8 cellular contexts compared by ENCODE assay signal in genomic region chr17:49414271-49414621, GRCh38. TPM values are rescaled to one million over a fixed set of nuclear protein-coding genes. Genes with fewer than 3 reads are reported as not detected.
DNase-seq lines count a peak whose midpoint lies in the region; ATAC-seq and TF ChIP-seq lines count a peak whose summit lies in the region.

No MANE protein-coding gene starts in this region.

- TF ChIP-seq POLR2A in body of pancreas (IDR thresholded peaks at IDR 0.05): no peak

- peaks cover 0 to 5% (median 0%) of the 10 kb centered on the region in 3 donors for H3K9me3 ChIP-seq in body of pancreas

- H3K4me3 Mint-ChIP-seq in mesothelial cell of epicardium: peak overlapping the region; percentile 97

- peaks cover 16% of the 10 kb centered on the region for H3K4me1 ChIP-seq in body of pancreas

- H3K9me3 Mint-ChIP-seq in mesothelial cell of epicardium: peaks cover 10% of the 10 kb centered on the region

- no peak for TF ChIP-seq CTCF in 22Rv1 (IDR thresholded peaks at IDR 0.05)
- TF ChIP-seq CTCF in HFF-Myc (IDR thresholded peaks at IDR 0.05; ENCODE audit: low read depth, low read length, missing control alignments): no peak
- TF ChIP-seq CTCF in body of pancreas (IDR thresholded peaks at IDR 0.05): no peak
- TF ChIP-seq CTCF in mesothelial cell of epicardium (IDR thresholded peaks at IDR 0.05; ENCODE audit: unreplicated experiment): no peak

- peaks cover 0 to 12% of the 10 kb centered on the region in 2 donors for H3K36me3 ChIP-seq in body of pancreas (replicated peaks in 1 of 2; ENCODE audit: insufficient read depth in 1 of 2, low read depth in 2 of 2)

- ATAC-seq in body of pancreas: no peak
- no peak for ATAC-seq in GM18858 (IDR thresholded peaks at IDR 0.05; ENCODE audit: unreplicated experiment)

- H3K36me3 Mint-ChIP-seq in mesothelial cell of epicardium: peaks cover 12% of the 10 kb centered on the region

- H3K27me3 Mint-ChIP-seq in mesothelial cell of epicardium (ENCODE audit: low read depth): no peaks in the 10 kb centered on the region

- H3K4me3 ChIP-seq in HFF-Myc (replicated peaks; ENCODE audit: low read depth, low read length) (peak overlapping the region; percentile 90), body of pancreas (peak overlapping the region; percentile 68 to 73)

- peak overlapping the region; percentile 91 for H3K27ac Mint-ChIP-seq in mesothelial cell of epicardium

- peaks cover 18% of the 10 kb centered on the region for H3K4me1 Mint-ChIP-seq in mesothelial cell of epicardium

- WGBS in body of pancreas, 2 donors: 0% methylated on average over 10 of the region's 10 CpGs

- DNase-seq in HFF-Myc (ENCODE audit: extremely low read depth, low read depth) (no peak), body of pancreas (no peak), mesothelial cell of epicardium (ENCODE audit: low spot score in 2 of 2, unreplicated experiment in 2 of 2) (no peak), SIG-M5 (lab: John Stamatoyannopoulos, UW) (no peak), NCI-H526 treated with DMSO at 0.1 percent for 48 hours (lab: John Stamatoyannopoulos, UW) (no peak), iPS-NIHi11 (ENCODE audit: low spot score) (no peak)

- peak overlapping the region; percentile 52 for H3K27ac ChIP-seq in 22Rv1
- peak overlapping the region in 2 of 4 donors; percentile 20 to 38 for H3K27ac ChIP-seq in body of pancreas

- no peaks in the 10 kb centered on the region for H3K27me3 ChIP-seq in body of pancreas

- intact Hi-C loops in body of pancreas (cut with DNase I): no loop called here

RNA-seq across cellular contexts. Expression of gene PHB1, which starts 0.4 kb away (rescaled TPM):
- total RNA-seq in body of pancreas (10 to 100 TPM; 37.1 to 38.6 TPM), mesothelial cell of epicardium (136 to 147 TPM (median 144 TPM) in 3 replicates)

RNA-seq across cellular contexts. Expression of gene ZNF652, which starts 52.2 kb away (rescaled TPM):
- total RNA-seq in body of pancreas: 10 to 100 TPM; 26.4 to 36.1 TPM
- 64.0 to 66.0 TPM (median 64.3 TPM) in 3 replicates for total RNA-seq in mesothelial cell of epicardium
